ENCODE assay signal across 8 cellular contexts in the genomic region with DNA sequence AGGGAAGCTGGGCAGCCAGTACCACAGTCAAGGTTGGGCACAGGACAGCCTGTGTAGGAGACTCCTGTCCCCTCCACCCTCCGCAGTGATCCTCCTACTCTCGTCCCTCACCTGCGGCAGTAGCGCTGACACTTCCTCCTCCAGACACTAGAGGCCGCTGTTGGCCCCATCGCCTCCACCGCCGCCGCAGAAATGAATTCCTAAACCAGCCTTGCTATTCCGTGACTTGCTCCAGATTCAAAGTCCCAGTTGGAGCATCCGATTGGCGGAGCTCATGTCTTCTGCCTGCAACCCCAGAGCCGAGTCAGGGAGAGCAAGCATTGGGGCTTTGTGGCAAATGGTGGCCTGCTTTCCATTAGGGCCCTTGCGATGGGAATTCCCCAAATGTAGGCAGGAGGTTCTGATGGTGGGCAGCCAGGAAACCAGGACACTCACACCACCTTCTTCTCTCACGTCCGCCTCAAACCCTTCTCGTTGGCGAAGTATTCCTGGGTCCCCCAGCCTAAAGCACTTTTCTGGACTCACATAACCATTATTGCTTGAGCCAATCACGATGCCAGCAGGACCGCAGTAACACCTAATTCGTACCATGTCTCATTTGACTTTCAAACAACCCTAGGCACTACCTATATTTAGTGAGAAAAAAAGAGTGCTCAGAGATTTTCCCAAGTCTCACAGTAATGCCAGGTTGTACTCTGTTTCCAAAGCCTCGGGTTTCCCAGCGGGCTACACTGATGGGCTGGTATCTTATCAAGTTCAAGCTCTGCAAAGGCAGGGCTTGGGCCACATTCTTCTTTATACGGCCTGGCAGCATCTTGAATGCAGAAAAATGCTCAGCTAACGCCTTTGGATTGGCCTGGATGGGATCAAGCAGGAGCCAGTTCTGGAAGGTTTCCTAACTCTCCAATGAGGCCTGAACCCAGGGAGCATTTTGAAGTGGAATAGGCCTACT. TPM values are rescaled to one million over a fixed set of nuclear protein-coding genes. Genes with fewer than 3 reads are reported as not detected.
DNase-seq lines count a peak whose midpoint lies in the region; ATAC-seq, FAIRE-seq and TF ChIP-seq lines count a peak whose summit lies in the region.

No MANE protein-coding gene starts in this region.

- H3K27ac Mint-ChIP-seq in activated naive CD4-positive, alpha-beta T cell treated with anti-CD3 and anti-CD28 coated beads, Interleukin-2, amount 50 U/mL, for 24 hours = peak overlapping the region; percentile 89

- H3K4me1 Mint-ChIP-seq in activated naive CD4-positive, alpha-beta T cell treated with anti-CD3 and anti-CD28 coated beads, Interleukin-2, amount 50 U/mL, for 24 hours = peaks cover 45% of the 10 kb centered on the region

- peak in 1 of 2 donors; percentile 73 for TF ChIP-seq EP300 in tibial nerve (IDR thresholded peaks at IDR 0.05)

- H3K9me3 Mint-ChIP-seq in activated naive CD4-positive, alpha-beta T cell treated with anti-CD3 and anti-CD28 coated beads, Interleukin-2, amount 50 U/mL, for 24 hours = no peaks in the 10 kb centered on the region

- intact Hi-C loops in head of caudate nucleus (cut with DNase I) = loop anchor here (2.0 kb wide), 2 partner anchors 17 to 71 kb away; a partner anchor contains a TSS
- intact Hi-C loops in pancreas (cut with DNase I) = no loop called here

- H3K27me3 ChIP-seq in BLaER1 = no peaks in the 10 kb centered on the region
- no peaks in the 10 kb centered on the region for H3K27me3 ChIP-seq in pancreas
- no peaks in the 10 kb centered on the region for H3K27me3 ChIP-seq in tibial nerve

- H3K27ac ChIP-seq in BLaER1 = peak overlapping the region; percentile 76; the same call in 1 of the 2 replicates
- H3K27ac ChIP-seq in pancreas = peak overlapping the region; percentile 92 to 98 (median 98)
- peak overlapping the region; percentile 94 to 100 (median 100) for H3K27ac ChIP-seq in tibial nerve

- peaks cover 16% of the 10 kb centered on the region; the same call in 1 of the 2 replicates for H4K20me1 ChIP-seq in BLaER1

- peak; percentile 28 for ATAC-seq in GM19351 (IDR thresholded peaks at IDR 0.05; ENCODE audit: unreplicated experiment)
- ATAC-seq in pancreas = peak; percentile 47 to 76 (median 62)

- H3K4me1 ChIP-seq in BLaER1 = peaks cover 52% of the 10 kb centered on the region
- peaks cover 7 to 18% (median 9%) of the 10 kb centered on the region in 3 donors for H3K4me1 ChIP-seq in pancreas
- H3K4me1 ChIP-seq in tibial nerve = peaks cover 0 to 47% (median 26%) of the 10 kb centered on the region in 4 donors

- TF ChIP-seq CTCF in pancreas (IDR thresholded peaks at IDR 0.05) (peak; percentile 95 to 99 (median 98)), tibial nerve (IDR thresholded peaks at IDR 0.05) (peak; percentile 95 to 99 (median 97))

- DNase-seq in M059J (ENCODE audit: low read depth) = peak; percentile 78
- peak; percentile 81 for DNase-seq in SK-N-DZ (ENCODE audit: low spot score)
- peak; percentile 80 to 95 (median 89) for DNase-seq in head of caudate nucleus
- DNase-seq in pancreas = peak; percentile 70 to 90 (median 83)
- DNase-seq in tibial nerve (ENCODE audit: low spot score in 2 of 2) = peak; percentile 65 to 81

- H3K36me3 Mint-ChIP-seq in activated naive CD4-positive, alpha-beta T cell treated with anti-CD3 and anti-CD28 coated beads, Interleukin-2, amount 50 U/mL, for 24 hours = peaks cover 2% of the 10 kb centered on the region

- 26% methylated on average over 25 of the region's 25 CpGs for WGBS in pancreas, 2 donors
- 20 to 28% methylated on average over 25 of the region's 25 CpGs for WGBS in tibial nerve, 2 donors

- FAIRE-seq in pancreas (lab: Jason Lieb, UNC) = no peak

- no peak for TF ChIP-seq POLR2A in tibial nerve (IDR thresholded peaks at IDR 0.05)

- H3K4me3 ChIP-seq in BLaER1 (0 out of 2 replicates have a peak overlapping the region, but pooled peaks have one; percentile 74), pancreas (peak overlapping the region in 2 of 4 donors; percentile 14 to 78), tibial nerve (peak overlapping the region in 2 of 4 donors; percentile 6 to 22)

- H3K4me3 Mint-ChIP-seq in activated naive CD4-positive, alpha-beta T cell treated with anti-CD3 and anti-CD28 coated beads, Interleukin-2, amount 50 U/mL, for 24 hours = peak overlapping the region; percentile 86

- H3K9ac ChIP-seq in BLaER1 = peak overlapping the region; percentile 85; the same call in 1 of the 2 replicates

- no peaks in the 10 kb centered on the region for H3K9me3 ChIP-seq in BLaER1
- H3K9me3 ChIP-seq in pancreas = no peaks in the 10 kb centered on the region
- H3K9me3 ChIP-seq in tibial nerve = no peaks in the 10 kb centered on the region

- H3K36me3 ChIP-seq in BLaER1 (no peaks in the 10 kb centered on the region), pancreas (peaks cover 0 to 13% (median 0%) of the 10 kb centered on the region in 3 donors), tibial nerve (peaks cover 0 to 26% (median 0%) of the 10 kb centered on the region in 3 donors)

- H3K4me2 ChIP-seq in BLaER1 = peak overlapping the region; percentile 79

- no peaks in the 10 kb centered on the region for H3K27me3 Mint-ChIP-seq in activated naive CD4-positive, alpha-beta T cell treated with anti-CD3 and anti-CD28 coated beads, Interleukin-2, amount 50 U/mL, for 24 hours

RNA-seq across cellular contexts. Expression of a gene that starts 1.2 kb away (rescaled TPM):
- 33.2 and 45.9 TPM in 2 replicates for total RNA-seq in M059J (2014; rRNA removed; shearing (Covaris generic))
- polyA plus RNA-seq in SK-N-DZ (2014; cell fraction: cytosol; rRNA removed) = 30.2 and 51.8 TPM in 2 replicates
- 68.1 and 77.5 TPM in 2 replicates for polyA plus RNA-seq in SK-N-DZ (2014; cell fraction: nucleus; rRNA removed)
- 10 to 100 TPM; 44.5 to 66.7 (median 60.8) TPM for total RNA-seq in pancreas
- polyA plus RNA-seq in pancreas = 10 to 100 TPM; 82.3 to 96.3 TPM
- total RNA-seq in tibial nerve = 100 to 1,000 TPM in 3 of 4 donors, 10 to 100 TPM in 1; 95.7 to 106 (median 102) TPM

RNA-seq across cellular contexts. Expression of a gene that starts 24.3 kb away (rescaled TPM):
- total RNA-seq in M059J (2014; rRNA removed; shearing (Covaris generic)) = 105 and 129 TPM in 2 replicates
- polyA plus RNA-seq in SK-N-DZ (2014; cell fraction: cytosol; rRNA removed) = 13.1 and 17.9 TPM in 2 replicates
- 9.7 and 19.0 TPM in 2 replicates for polyA plus RNA-seq in SK-N-DZ (2014; cell fraction: nucleus; rRNA removed)
- total RNA-seq in pancreas = 10 to 100 TPM; 12.2 to 19.5 (median 13.3) TPM
- 10 to 100 TPM; 15.6 to 51.5 TPM for polyA plus RNA-seq in pancreas
- 10 to 100 TPM in 1 of 4 donors, 1 to 10 TPM in 3; 8.0 to 24.6 (median 9.4) TPM for total RNA-seq in tibial nerve

RNA-seq across cellular contexts. Expression of a gene that starts 24.9 kb away (rescaled TPM):
- total RNA-seq in M059J (2014; rRNA removed; shearing (Covaris generic)) = not detected in 2 replicates
- polyA plus RNA-seq in SK-N-DZ (2014; cell fraction: cytosol; rRNA removed) = not detected in 2 replicates
- polyA plus RNA-seq in SK-N-DZ (2014; cell fraction: nucleus; rRNA removed) = not detected in 2 replicates
- total RNA-seq in pancreas (not detected), tibial nerve (not detected)
- not detected for polyA plus RNA-seq in pancreas

RNA-seq across cellular contexts. Expression of a gene that starts 31.2 kb away (rescaled TPM):
- total RNA-seq in M059J (2014; rRNA removed; shearing (Covaris generic)) = 1.1 and 1.7 TPM in 2 replicates
- polyA plus RNA-seq in SK-N-DZ (2014; cell fraction: cytosol; rRNA removed) = 21.3 and 24.8 TPM in 2 replicates
- 43.6 and 81.2 TPM in 2 replicates for polyA plus RNA-seq in SK-N-DZ (2014; cell fraction: nucleus; rRNA removed)
- 10 to 100 TPM in 4 of 6 donors, 1 to 10 TPM in 2; 6.3 to 81.7 (median 23.7) TPM for total RNA-seq in pancreas
- 100 to 1,000 TPM in 1 of 2 donors, 10 to 100 TPM in 1; 58.3 to 220 TPM for polyA plus RNA-seq in pancreas
- not detected for total RNA-seq in tibial nerve

RNA-seq across cellular contexts. Expression of a gene that starts 32.7 kb away (rescaled TPM):
- 24.5 and 33.7 TPM in 2 replicates for total RNA-seq in M059J (2014; rRNA removed; shearing (Covaris generic))
- 33.9 and 39.8 TPM in 2 replicates for polyA plus RNA-seq in SK-N-DZ (2014; cell fraction: cytosol; rRNA removed)
- polyA plus RNA-seq in SK-N-DZ (2014; cell fraction: nucleus; rRNA removed) = 29.1 and 45.2 TPM in 2 replicates
- total RNA-seq in pancreas = 10 to 100 TPM; 14.7 to 18.5 (median 16.8) TPM
- polyA plus RNA-seq in pancreas = 10 to 100 TPM; 17.1 to 28.4 TPM
- total RNA-seq in tibial nerve = 10 to 100 TPM in 3 of 4 donors, 1 to 10 TPM in 1; 9.6 to 17.7 (median 15.3) TPM
